In the genomic region with DNA sequence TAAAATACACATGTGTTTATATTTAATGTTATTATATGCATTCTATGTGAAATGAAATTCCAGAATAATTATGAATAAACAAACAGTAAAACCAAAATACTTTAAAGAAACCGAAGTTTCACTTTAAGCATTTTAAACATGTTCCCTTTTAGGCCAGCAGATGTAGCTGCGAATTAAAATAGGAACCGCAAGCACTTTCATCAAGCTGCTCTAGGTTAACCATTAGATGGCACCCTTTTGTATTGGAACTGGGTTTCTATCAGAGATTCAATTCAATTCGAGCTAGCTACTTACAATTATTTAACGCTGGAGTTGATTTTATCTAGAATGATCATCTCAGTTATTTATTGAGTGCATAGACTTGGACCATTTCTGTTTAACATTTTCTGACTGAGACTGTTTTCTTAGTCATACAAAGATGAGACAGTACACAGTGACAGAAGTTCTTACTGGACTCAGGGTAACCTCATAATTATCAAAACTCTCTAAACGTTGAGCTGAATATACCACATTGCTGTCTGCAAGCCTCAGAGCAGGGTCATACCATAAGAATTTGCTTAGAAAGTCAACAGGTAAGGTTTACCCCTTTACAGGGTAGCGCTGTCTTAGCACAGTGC, we compare ENCODE assay signal across 8 cellular contexts. TPM values are rescaled to one million over a fixed set of nuclear protein-coding genes. Genes with fewer than 3 reads are reported as not detected.
DNase-seq lines count a peak whose midpoint lies in the region; ATAC-seq and TF ChIP-seq lines count a peak whose summit lies in the region.

No MANE protein-coding gene starts in this region.

- H3K36me3 Mint-ChIP-seq in activated CD4-positive, alpha-beta memory T cell treated with anti-CD3 and anti-CD28 coated beads for 36 hours: peaks cover 6% of the 10 kb centered on the region

- H3K4me1 Mint-ChIP-seq in activated CD4-positive, alpha-beta memory T cell treated with anti-CD3 and anti-CD28 coated beads for 36 hours (ENCODE audit: low read depth): peaks cover 12% of the 10 kb centered on the region

- DNase-seq in stimulated activated CD4-positive, alpha-beta T cell treated with anti-CD3 and anti-CD28 coated beads, Interleukin-4, amount 100 ng/mL, for 24 hours: peak; percentile 23
- DNase-seq in stimulated activated CD4-positive, alpha-beta T cell treated with anti-CD3 and anti-CD28 coated beads, Interleukin-4, amount 100 ng/mL, for 1 hour: no peak
- DNase-seq in foreskin melanocyte (peak; percentile 58), renal cortical epithelial cell (ENCODE audit: low read depth) (peak; percentile 85), GF-D8 (lab: John Stamatoyannopoulos, UW) (no peak)
- DNase-seq in activated CD4-positive, alpha-beta memory T cell treated with anti-CD3 and anti-CD28 coated beads for 36 hours: no peak

- intact Hi-C loops in activated CD4-positive, alpha-beta memory T cell treated with anti-CD3 and anti-CD28 coated beads for 36 hours (cut with micrococcal nuclease): loop anchor here (1.0 to 5.0 kb wide), 5 partner anchors 20 to 757 kb away; no protein-coding TSS in a partner anchor

- H3K4me3 Mint-ChIP-seq in activated CD4-positive, alpha-beta memory T cell treated with anti-CD3 and anti-CD28 coated beads for 36 hours: no peak overlapping the region

- POLR2A ChIA-PET in activated CD4-positive, alpha-beta memory T cell treated with anti-CD3 and anti-CD28 coated beads for 36 hours (lab: Charles Lee): interaction anchor here (0.6 to 1.0 kb wide), 2 partner anchors 8 to 711 kb away, joined by 3 read pairs; no protein-coding TSS in a partner anchor

- H3K27ac Mint-ChIP-seq in activated CD4-positive, alpha-beta memory T cell treated with anti-CD3 and anti-CD28 coated beads for 36 hours: no peak overlapping the region

- peak; percentile 90 for ATAC-seq in HG02943 (IDR thresholded peaks at IDR 0.05; ENCODE audit: low read depth, unreplicated experiment)
- peak; percentile 90 for ATAC-seq in SK-N-SH treated with all-trans-retinoic acid at 6 μM for 48 hours

- CTCF ChIA-PET in activated CD4-positive, alpha-beta memory T cell treated with anti-CD3 and anti-CD28 coated beads for 36 hours (lab: Charles Lee): interaction anchor here (0.6 to 4.4 kb wide), 24 partner anchors 10 to 817 kb away, joined by 3 to 69 read pairs (median 5); partner anchors contain the start of gene TMEM242

- no peaks in the 10 kb centered on the region for H3K27me3 Mint-ChIP-seq in activated CD4-positive, alpha-beta memory T cell treated with anti-CD3 and anti-CD28 coated beads for 36 hours

- H3K9me3 Mint-ChIP-seq in activated CD4-positive, alpha-beta memory T cell treated with anti-CD3 and anti-CD28 coated beads for 36 hours: no peaks in the 10 kb centered on the region

TF ChIP-seq in SK-N-SH treated with all-trans-retinoic acid at 6 μM for 48 hours, 23 proteins besides CTCF, POLR2A, EP300 and RAD21:
- TF ChIP-seq CSDC2 (CRISPR knock-in tag; IDR thresholded peaks at IDR 0.05): no peak
- no peak for TF ChIP-seq BACH2 (CRISPR knock-in tag; IDR thresholded peaks at IDR 0.05; ENCODE audit: borderline replicate concordance)
- TF ChIP-seq RARB (CRISPR knock-in tag; IDR thresholded peaks at IDR 0.05): 0 out of 2 replicates have a peak, but pooled peaks have one; percentile 34

RNA-seq across cellular contexts. Expression of gene TMEM242, which starts 8.5 kb away (rescaled TPM):
- total RNA-seq in renal cortical epithelial cell: 5.2 and 8.6 TPM in 2 replicates
- 1 to 10 TPM; 8.1 to 8.6 TPM for total RNA-seq in activated CD4-positive, alpha-beta memory T cell treated with anti-CD3 and anti-CD28 coated beads for 36 hours

Comparison
In these comparisons a context has a peak if more than half of its experiments do, and no peak if none do; other contexts are left out.
1. DNase-seq: peak in stimulated activated CD4-positive, alpha-beta T cell treated with anti-CD3 and anti-CD28 coated beads, Interleukin-4, amount 100 ng/mL, for 24 hours (single experiment), foreskin melanocyte (single experiment) and renal cortical epithelial cell (single experiment); none in stimulated activated CD4-positive, alpha-beta T cell treated with anti-CD3 and anti-CD28 coated beads, Interleukin-4, amount 100 ng/mL, for 1 hour (single experiment), GF-D8 (single experiment) and activated CD4-positive, alpha-beta memory T cell treated with anti-CD3 and anti-CD28 coated beads for 36 hours (single experiment).